17 cellular contexts compared by ENCODE assay signal in genomic region chr1:8776104-8776503, GRCh38. TPM values are rescaled to one million over a fixed set of nuclear protein-coding genes. Genes with fewer than 3 reads are reported as not detected.
DNase-seq lines count a peak whose midpoint lies in the region; ATAC-seq, FAIRE-seq and TF ChIP-seq lines count a peak whose summit lies in the region.
"Had no signal": no experiment of that assay in that cellular context is flagged by ENCODE, and none has a peak within 500 bp of the region (broad histone marks: within the 10 kb centered on the region; RNA-seq: fewer than 3 reads in every experiment).

No MANE protein-coding gene starts in this region.

- H2BK12ac ChIP-seq in trophoblast cell (ENCODE audit: low read length): no peak overlapping the region

- TF ChIP-seq EP300 in SK-N-SH (IDR thresholded peaks at IDR 0.05; ENCODE audit: borderline replicate concordance in 1 of 2, low read depth in 1 of 2, low read length in 1 of 2): no peak

- no peak overlapping the region for H2BK5ac ChIP-seq in trophoblast cell (ENCODE audit: low read depth, low read length, poor library complexity)

- no peak overlapping the region for H3K18ac ChIP-seq in trophoblast cell (ENCODE audit: low read length)

- no peak overlapping the region for H4K12ac ChIP-seq in trophoblast cell (ENCODE audit: low read depth, low read length)

- CTCF ChIA-PET in SK-N-SH (lab: Yijun Ruan, JAX): interaction anchor here (0.6 to 1.9 kb wide), 5 partner anchors 12 to 73 kb away, joined by 3 to 7 read pairs (median 3); no protein-coding TSS in a partner anchor
- CTCF ChIA-PET in OCI-LY7 (lab: Charles Lee; ENCODE audit: unreplicated experiment): no interaction called here

- H3K4me2 ChIP-seq in SK-N-SH (no peak overlapping the region), OCI-LY7 (ENCODE audit: low read length) (no peak overlapping the region), trophoblast cell (ENCODE audit: low read length) (no peak overlapping the region)
- H3K4me2 ChIP-seq: KMS-11 had no signal

- 86% methylated on average over 5 of the region's 5 CpGs for WGBS in SK-N-SH (ENCODE audit: low lambda C conversion rate)
- no CpG with 5 or more reads among the region's 5 CpGs for WGBS in trophoblast cell (ENCODE audit: extremely low coverage, insufficient coverage, insufficient read length)

- H3K4me3 ChIP-seq in SK-N-SH (ENCODE audit: low read depth in 2 of 2, low read length in 1 of 2) (no peak overlapping the region), OCI-LY7 (ENCODE audit: low read depth, low read length, poor library complexity, severe bottlenecking) (no peak overlapping the region), kidney (ENCODE audit: low read length in 2 of 2) (peak overlapping the region in 1 of 2 donors; percentile 35), trophoblast cell (ENCODE audit: low read depth, low read length) (no peak overlapping the region)

- peaks cover 4% of the 10 kb centered on the region for H3F3A ChIP-seq in SK-N-SH (replicated peaks; ENCODE audit: insufficient read depth)

- H3K79me2 ChIP-seq in SK-N-SH (ENCODE audit: insufficient read depth) (peaks cover 4% of the 10 kb centered on the region; the same call in 1 of the 2 replicates), OCI-LY7 (ENCODE audit: insufficient read depth, low read depth, low read length) (peaks cover 31% of the 10 kb centered on the region), trophoblast cell (ENCODE audit: control insufficient read depth, insufficient read depth, low read length, poor library complexity) (peaks cover 2% of the 10 kb centered on the region)

- H3K4me1 ChIP-seq in SK-N-SH (ENCODE audit: control insufficient read depth in 1 of 2, insufficient read depth in 2 of 2, low read depth in 1 of 2, low read length in 1 of 2): no peaks in the 10 kb centered on the region
- peaks cover 39% of the 10 kb centered on the region for H3K4me1 ChIP-seq in OCI-LY7 (ENCODE audit: insufficient read depth, low read length, poor library complexity, severe bottlenecking)
- H3K4me1 ChIP-seq in kidney (ENCODE audit: control insufficient read depth in 1 of 2, insufficient read depth in 1 of 2, low read depth in 1 of 2, low read length in 2 of 2): no peaks in the 10 kb centered on the region
- no peaks in the 10 kb centered on the region for H3K4me1 ChIP-seq in trophoblast cell (ENCODE audit: control insufficient read depth in 1 of 2, insufficient read depth in 2 of 2, low read length in 2 of 2)

- POLR2A ChIA-PET in SK-N-SH (lab: Yijun Ruan, JAX): no interaction called here
- POLR2A ChIA-PET in OCI-LY7 (lab: Charles Lee): interaction anchor here (0.7 kb wide), 2 partner anchors 52 to 99 kb away, joined by 3 read pairs; no protein-coding TSS in a partner anchor

- no peak overlapping the region for H3K14ac ChIP-seq in trophoblast cell (ENCODE audit: low read length)

- no peaks in the 10 kb centered on the region for H3K79me1 ChIP-seq in trophoblast cell (ENCODE audit: low read length)

- no peak for FAIRE-seq in kidney (lab: Jason Lieb, UNC)

- no peak overlapping the region for H2BK120ac ChIP-seq in trophoblast cell (ENCODE audit: insufficient read depth, low read length, poor library complexity)

- intact Hi-C loops in OCI-LY7 (cut with micrococcal nuclease; ENCODE audit: unreplicated experiment): no loop called here
- intact Hi-C loops in kidney (cut with DNase I): no loop called here

- H3K9me3 ChIP-seq in SK-N-SH: no peaks in the 10 kb centered on the region
- no peaks in the 10 kb centered on the region for H3K9me3 ChIP-seq in OCI-LY7 (ENCODE audit: low read length)
- no peaks in the 10 kb centered on the region for H3K9me3 ChIP-seq in kidney (ENCODE audit: control insufficient read depth in 1 of 2, low read length in 2 of 2)
- no peaks in the 10 kb centered on the region for H3K9me3 ChIP-seq in trophoblast cell (ENCODE audit: insufficient read depth, low read depth, low read length)

- no peak overlapping the region for H3K4ac ChIP-seq in trophoblast cell (ENCODE audit: low read depth, low read length)

- no peak overlapping the region for H3K23ac ChIP-seq in trophoblast cell (ENCODE audit: low read length)

- H4K8ac ChIP-seq in trophoblast cell (ENCODE audit: low read depth, low read length): no peak overlapping the region

- H3K9me2 ChIP-seq in SK-N-SH: no peaks in the 10 kb centered on the region
- no peaks in the 10 kb centered on the region for H3K9me2 ChIP-seq in OCI-LY7 (ENCODE audit: insufficient read depth, low read length)

- BruUV-seq in OCI-LY7 (replicated peaks; lab: Mats Ljungman, UMichigan): no TSS peak

- no peak overlapping the region for H2AFZ ChIP-seq in SK-N-SH (ENCODE audit: low read depth)
- no peak overlapping the region for H2AFZ ChIP-seq in OCI-LY7 (ENCODE audit: low read length)
- H2AFZ ChIP-seq in trophoblast cell (ENCODE audit: insufficient read depth, low read length, poor library complexity): no peak overlapping the region

- no peak overlapping the region for H3K27ac ChIP-seq in SK-N-SH (ENCODE audit: low read depth in 2 of 2, low read length in 1 of 2)
- H3K27ac ChIP-seq in OCI-LY7 (ENCODE audit: low read depth, low read length, poor library complexity, severe bottlenecking): no peak overlapping the region
- H3K27ac ChIP-seq in kidney (ENCODE audit: low read depth in 2 of 2, low read length in 2 of 2): peak overlapping the region in 1 of 2 donors; percentile 2
- no peak overlapping the region for H3K27ac ChIP-seq in trophoblast cell (ENCODE audit: low read depth, low read length)
- H3K27ac ChIP-seq: 22Rv1, KMS-11 had no signal

- no peaks in the 10 kb centered on the region for H3K27me3 ChIP-seq in SK-N-SH (ENCODE audit: insufficient read depth)
- no peaks in the 10 kb centered on the region for H3K27me3 ChIP-seq in trophoblast cell (ENCODE audit: insufficient read depth, low read length)

- TF ChIP-seq CTCF in SK-N-SH (IDR thresholded peaks at IDR 0.05) (no peak), OCI-LY7 (conservative IDR thresholded peaks at IDR 0.05; ENCODE audit: low read length) (peak; percentile 46; the same call in 1 of the 2 replicates), kidney (IDR thresholded peaks at IDR 0.05; ENCODE audit: borderline replicate concordance, extremely low read depth, insufficient read depth) (peak; percentile 27)

- no peak overlapping the region for H2AK5ac ChIP-seq in trophoblast cell (ENCODE audit: low read length)

- no peaks in the 10 kb centered on the region for H3K36me3 ChIP-seq in SK-N-SH (replicated peaks in 1 of 2; ENCODE audit: control insufficient read depth in 1 of 2, insufficient read depth in 2 of 2, low read length in 1 of 2)
- peaks cover 13% of the 10 kb centered on the region for H3K36me3 ChIP-seq in OCI-LY7 (ENCODE audit: insufficient read depth, low read length)
- no peaks in the 10 kb centered on the region for H3K36me3 ChIP-seq in kidney (ENCODE audit: control insufficient read depth in 1 of 2, insufficient read depth in 2 of 2, low read length in 2 of 2)
- no peaks in the 10 kb centered on the region for H3K36me3 ChIP-seq in trophoblast cell (ENCODE audit: control insufficient read depth in 1 of 2, insufficient read depth in 2 of 2, low read length in 2 of 2)

- H4K91ac ChIP-seq in trophoblast cell (ENCODE audit: low read depth, low read length): no peak overlapping the region

- DNase-seq in SK-N-SH: no peak
- no peak for DNase-seq in OCI-LY7 (ENCODE audit: low spot score)
- no peak for DNase-seq in kidney
- DNase-seq in trophoblast cell: no peak
- no peak for DNase-seq in activated naive CD4-positive, alpha-beta T cell (lab: John Stamatoyannopoulos, UW)
- no peak for DNase-seq in germinal center (ENCODE audit: low spot score)
- DNase-seq in HPDE6-E6E7 (ENCODE audit: extremely low spot score): no peak
- DNase-seq: DMS153, NCI-H1048, NCI-H1436, NCI-H2029, NCI-H345, NCI-H524 treated with DMSO at 0.1 percent for 48 hours had no signal

- H3K9ac ChIP-seq in SK-N-SH (no peak overlapping the region), kidney (ENCODE audit: low read length in 2 of 2) (no peak overlapping the region), trophoblast cell (ENCODE audit: low read length) (no peak overlapping the region)
- H3K9ac ChIP-seq: KMS-11 had no signal

- TF ChIP-seq RAD21 in SK-N-SH (IDR thresholded peaks at IDR 0.05; ENCODE audit: low read length): peak; percentile 31; the same call in 1 of the 2 replicates

- H4K20me1 ChIP-seq in SK-N-SH (ENCODE audit: insufficient read depth) (no peaks in the 10 kb centered on the region), OCI-LY7 (ENCODE audit: insufficient read depth, low read length) (no peaks in the 10 kb centered on the region)

- no peak for ATAC-seq in SK-N-SH treated with all-trans-retinoic acid at 6 μM for 48 hours
- ATAC-seq: HCT116 had no signal

TF ChIP-seq in SK-N-SH, 30 proteins besides CTCF, POLR2A, EP300 and RAD21 (continues in another document):
- TF ChIP-seq FOSL2 (IDR thresholded peaks at IDR 0.05; ENCODE audit: borderline replicate concordance, low read depth) (no peak), FOXM1 (IDR thresholded peaks at IDR 0.05; ENCODE audit: low read depth) (no peak), GABPA (IDR thresholded peaks at IDR 0.05; ENCODE audit: low read depth) (no peak), NRF1 (IDR thresholded peaks at IDR 0.05; ENCODE audit: low read depth, low read length) (no peak), SIN3A (IDR thresholded peaks at IDR 0.05; ENCODE audit: borderline replicate concordance, low read depth, low read length) (no peak), YY1 (IDR thresholded peaks at IDR 0.05; ENCODE audit: low read depth) (no peak), JUND (IDR thresholded peaks at IDR 0.05) (no peak), TAF1 (IDR thresholded peaks at IDR 0.05; ENCODE audit: borderline replicate concordance, low read depth, low read length) (no peak), RCOR1 (IDR thresholded peaks at IDR 0.05; ENCODE audit: low read length) (no peak)

TF ChIP-seq in SK-N-SH treated with all-trans-retinoic acid at 6 μM for 48 hours, 23 proteins besides CTCF, POLR2A, EP300 and RAD21 (continues in another document):
- TF ChIP-seq ZNF8 (CRISPR knock-in tag; IDR thresholded peaks at IDR 0.05) (no peak), PPARA (CRISPR knock-in tag; IDR thresholded peaks at IDR 0.05; ENCODE audit: borderline replicate concordance) (no peak)

RNA-seq across cellular contexts. Expression of gene RERE, which starts 41.3 kb away (rescaled TPM):
- polyA plus RNA-seq in SK-N-SH (2012; rRNA removed): 4.1 and 8.1 TPM in 2 replicates
- 8.4 and 12.9 TPM in 2 replicates for polyA plus RNA-seq in SK-N-SH (2012; cell fraction: cytosol; rRNA removed)
- 36.4 and 41.6 TPM in 2 replicates for polyA plus RNA-seq in SK-N-SH (2012; cell fraction: nucleus; rRNA removed)
- total RNA-seq in OCI-LY7 (2014; rRNA removed; shearing (Covaris generic)): 73.1 and 81.5 TPM in 2 replicates
- 183 and 211 TPM in 2 replicates for total RNA-seq in OCI-LY7 (2022)
- 176 TPM for total RNA-seq in kidney
- polyA plus RNA-seq in kidney (ENCODE audit: insufficient read depth, low read depth, low replicate concordance): 37.2 TPM
- polyA plus RNA-seq in trophoblast cell (2013): 57.2 and 60.2 TPM in 2 replicates
